8 cellular contexts compared by ENCODE assay signal in genomic region chr15:74857082-74857655, GRCh38. TPM values are rescaled to one million over a fixed set of nuclear protein-coding genes. Genes with fewer than 3 reads are reported as not detected.
A peak's percentile ranks its signal among the peaks of the same experiment; 100 is the strongest.
DNase-seq lines count a peak whose midpoint lies in the region; ATAC-seq and TF ChIP-seq lines count a peak whose summit lies in the region.

No MANE protein-coding gene starts in this region.

- ATAC-seq in GM21515 (IDR thresholded peaks at IDR 0.05; ENCODE audit: unreplicated experiment) (peak; percentile 68), left colon (peak; percentile 93)

- TF ChIP-seq CTCF in GM10248 (IDR thresholded peaks at IDR 0.05; ENCODE audit: control extremely low read depth, extremely low read depth, low read depth, missing control alignments) = no peak

- CTCF ChIA-PET in GM10248 (lab: Yijun Ruan, JAX) = interaction anchor here (0.9 to 5.4 kb wide), 9 partner anchors 12 to 77 kb away, joined by 3 to 44 read pairs (median 5); partner anchors contain the start of genes FAM219B and ULK3

- POLR2A ChIA-PET in GM10248 (lab: Yijun Ruan, JAX) = interaction anchor here (3.4 kb wide), 1 partner anchor 12 kb away, joined by 19 read pairs; no protein-coding TSS in a partner anchor

- DNase-seq in GM10248 (ENCODE audit: extremely low spot score) (peak; percentile 70), NAMALWA (ENCODE audit: low spot score) (peak; percentile 31), left colon (peak; percentile 69 to 80), NOMO-1 treated with dmso at 0.1 percent for 144 hours (lab: John Stamatoyannopoulos, UW; ENCODE audit: unreplicated experiment) (no peak), MV-4-11 (lab: John Stamatoyannopoulos, UW) (no peak), cerebellar cortex (ENCODE audit: low spot score) (no peak)
- no peak for DNase-seq in activated CD8-positive, alpha-beta memory T cell treated with anti-CD3 and anti-CD28 coated beads, Interleukin-2, amount 50 U/mL, for 48 hours

- intact Hi-C loops in left colon (cut with DNase I, micrococcal nuclease) = loop anchor here in 1 of 2 donors (5.0 kb wide), 1 partner anchor 40 kb away; no protein-coding TSS in a partner anchor

RNA-seq across cellular contexts. Expression of gene ULK3, which starts 14.2 kb away (rescaled TPM):
- total RNA-seq in left colon = 10 to 100 TPM; 70.7 to 83.2 TPM

RNA-seq across cellular contexts. Expression of gene SCAMP2, which starts 16.0 kb away (rescaled TPM):
- total RNA-seq in left colon = 100 to 1,000 TPM; 188 to 209 TPM

RNA-seq across cellular contexts. Expression of gene CPLX3, which starts 30.7 kb away (rescaled TPM):
- under 1 TPM in 1 of 2 donors, not detected in 1; 0.15 TPM for total RNA-seq in left colon

RNA-seq across cellular contexts. Expression of gene MPI, which starts 32.7 kb away (rescaled TPM):
- 10 to 100 TPM; 62.2 to 76.7 TPM for total RNA-seq in left colon

RNA-seq across cellular contexts. Expression of gene LMAN1L, which starts 44.5 kb away (rescaled TPM):
- total RNA-seq in left colon = under 1 TPM in 1 of 2 donors, not detected in 1; 0.40 TPM

Comparison
In these comparisons a context has a peak if more than half of its experiments do, and no peak if none do; other contexts are left out.
1. DNase-seq: peak in GM10248 (single experiment), NAMALWA (single experiment) and left colon (2 of 2); none in NOMO-1 treated with dmso at 0.1 percent for 144 hours (single experiment), MV-4-11 (single experiment), activated CD8-positive, alpha-beta memory T cell treated with anti-CD3 and anti-CD28 coated beads, Interleukin-2, amount 50 U/mL, for 48 hours (single experiment) and cerebellar cortex (single experiment).